Comparison of ENCODE assay signal across 7 cellular contexts in the genomic region with DNA sequence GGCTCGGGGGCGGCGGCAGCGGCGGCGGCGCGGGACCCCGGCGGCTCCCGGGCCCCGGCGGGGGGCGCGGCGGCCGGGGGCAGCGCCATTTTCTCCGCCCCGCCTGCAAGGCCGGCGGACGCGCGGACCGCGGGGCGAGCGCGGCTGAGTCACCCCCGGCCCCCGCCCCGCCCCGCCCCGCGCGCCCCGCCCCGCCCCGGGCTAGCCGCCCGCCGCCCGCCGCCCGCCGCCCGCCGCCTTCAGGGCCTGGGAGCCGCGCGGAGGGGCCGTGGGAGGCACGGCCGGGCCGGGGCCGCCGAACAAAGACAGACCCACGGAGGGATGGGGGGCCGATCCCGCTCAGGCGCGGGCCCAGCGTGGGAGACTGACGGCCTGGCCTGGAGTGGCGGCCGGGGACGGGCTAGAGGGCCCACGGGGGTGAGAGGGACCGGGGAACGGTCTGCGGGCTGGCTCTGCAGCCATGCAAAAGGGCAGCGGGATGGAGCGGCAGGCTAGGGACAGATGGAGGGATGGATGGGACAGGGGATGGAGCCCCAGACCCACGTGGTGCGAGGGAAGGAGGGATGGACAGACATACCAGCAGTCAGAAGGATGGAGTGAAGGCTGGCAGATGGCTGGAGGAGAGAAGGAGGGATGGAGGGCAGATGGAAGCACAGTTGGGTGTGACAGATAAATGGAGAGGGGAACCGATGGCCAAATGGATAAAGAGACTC. TPM values are rescaled to one million over a fixed set of nuclear protein-coding genes. Genes with fewer than 3 reads are reported as not detected.
A peak's percentile ranks its signal among the peaks of the same experiment; 100 is the strongest.
DNase-seq lines count a peak whose midpoint lies in the region; ATAC-seq, FAIRE-seq and TF ChIP-seq lines count a peak whose summit lies in the region.

A gene (minus strand): TSS at position 124 of the 713 bp plus-strand sequence. CDS start 35 bp downstream, at position 89.

- H3K36me3 Mint-ChIP-seq in T-helper 17 cell (ENCODE audit: low read depth), result peaks cover 8% of the 10 kb centered on the region

- no peaks in the 10 kb centered on the region for H4K20me1 ChIP-seq in smooth muscle cell (ENCODE audit: low read depth)

- DNase-seq in T-helper 17 cell (peak in 2 of 3 donors; percentile 50 to 61), bronchial epithelial cell (ENCODE audit: low read depth) (no peak), islet precursor cell (peak; percentile 63), smooth muscle cell (lab: John Stamatoyannopoulos, UW; ENCODE audit: unreplicated experiment) (peak; percentile 6)

- H3K79me2 ChIP-seq in smooth muscle cell (ENCODE audit: low read depth), result no peaks in the 10 kb centered on the region

- WGBS in smooth muscle cell (ENCODE audit: low lambda C conversion rate), result 13% methylated on average over 17 of the region's 77 CpGs

- peak within 1 kb of the TSS; percentile 37 for H3K9ac ChIP-seq in smooth muscle cell (ENCODE audit: low read depth)

- H3K27ac ChIP-seq in smooth muscle cell (ENCODE audit: low read depth), result no peak within 1 kb of the TSS

- peaks cover 71% of the 10 kb centered on the region for H3K4me1 Mint-ChIP-seq in T-helper 17 cell

- FAIRE-seq in bronchial epithelial cell (lab: Jason Lieb, UNC), result no peak

- H3K9me3 ChIP-seq in T-helper 17 cell (ENCODE audit: control insufficient read depth, low read length, poor library complexity, severe bottlenecking), result no peaks in the 10 kb centered on the region
- no peaks in the 10 kb centered on the region for H3K9me3 ChIP-seq in smooth muscle cell (replicated peaks; ENCODE audit: low read depth)

- ATAC-seq in GM18511 (IDR thresholded peaks at IDR 0.05; ENCODE audit: unreplicated experiment) (peak; percentile 70), HG02938 (IDR thresholded peaks at IDR 0.05; ENCODE audit: unreplicated experiment) (peak; percentile 26), T-helper 17 cell (peak; percentile 51), HG02840 (IDR thresholded peaks at IDR 0.05; ENCODE audit: low FRiP score, unreplicated experiment) (no peak)

- H3K27me3 Mint-ChIP-seq in T-helper 17 cell, result no peaks in the 10 kb centered on the region

- peak within 1 kb of the TSS; percentile 90 for H3K4me2 ChIP-seq in smooth muscle cell

- H2AFZ ChIP-seq in smooth muscle cell (ENCODE audit: low read depth), result peak within 1 kb of the TSS; percentile 93

- no peaks in the 10 kb centered on the region for H3F3A ChIP-seq in smooth muscle cell (ENCODE audit: low read depth)

- peak within 1 kb of the TSS; percentile 96 for H3K27ac Mint-ChIP-seq in T-helper 17 cell

- H3K36me3 ChIP-seq in bronchial epithelial cell (ENCODE audit: control insufficient read depth, insufficient read depth, low read length) (no peaks in the 10 kb centered on the region), smooth muscle cell (ENCODE audit: low read depth) (no peaks in the 10 kb centered on the region)

- peak within 1 kb of the TSS; percentile 75 for H3K4me3 ChIP-seq in bronchial epithelial cell (ENCODE audit: low read depth, low read length)
- peak within 1 kb of the TSS; percentile 69 for H3K4me3 ChIP-seq in smooth muscle cell

- H3K4me1 ChIP-seq in smooth muscle cell (ENCODE audit: low read depth), result peaks cover 5% of the 10 kb centered on the region

- TF ChIP-seq CTCF in bronchial epithelial cell (IDR thresholded peaks at IDR 0.05; ENCODE audit: insufficient read depth, low read length, severe bottlenecking), result no peak
- no peak for TF ChIP-seq CTCF in smooth muscle cell (IDR thresholded peaks at IDR 0.05; ENCODE audit: borderline replicate concordance, insufficient read depth, poor library complexity, severe bottlenecking)

- peaks cover 6% of the 10 kb centered on the region for H3K27me3 ChIP-seq in bronchial epithelial cell (ENCODE audit: control insufficient read depth, insufficient read depth, low read length)
- H3K27me3 ChIP-seq in smooth muscle cell (ENCODE audit: low read depth), result peaks cover 48% of the 10 kb centered on the region

- peak within 1 kb of the TSS; percentile 96 for H3K4me3 Mint-ChIP-seq in T-helper 17 cell

RNA-seq across cellular contexts. Expression of the gene that starts here (rescaled TPM):
- total RNA-seq in T-helper 17 cell (10 to 100 TPM; 41.4 to 63.7 TPM), bronchial epithelial cell (2.1 and 3.1 TPM in 2 replicates), smooth muscle cell (2.2 and 3.5 TPM in 2 replicates)
- polyA plus RNA-seq in smooth muscle cell, result 2.3 and 2.8 TPM in 2 replicates
